In the genomic region with DNA sequence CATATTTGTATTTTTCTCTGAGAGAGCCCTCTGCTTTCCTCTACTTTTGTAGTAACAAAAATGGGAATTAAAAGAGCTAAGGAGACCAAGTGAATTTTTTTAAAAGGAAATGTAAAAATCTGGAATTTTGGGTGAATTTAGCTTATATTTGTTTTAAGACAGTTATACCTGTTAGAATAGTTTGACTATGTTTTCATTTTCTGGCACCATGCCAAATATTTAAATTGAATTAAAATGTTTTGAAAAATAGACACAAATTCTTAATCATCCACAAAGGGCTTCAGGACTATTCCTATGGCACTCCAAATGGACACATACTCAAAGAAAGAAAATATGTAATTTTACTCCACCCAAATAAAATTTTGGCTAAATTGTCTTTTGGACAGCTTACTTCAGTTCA, we compare ENCODE assay signal across 24 cellular contexts.
DNase-seq lines count a peak whose midpoint lies in the region; ATAC-seq, FAIRE-seq and TF ChIP-seq lines count a peak whose summit lies in the region.
"Had no signal": no experiment of that assay in that cellular context is flagged by ENCODE, and none has a peak within 500 bp of the region (broad histone marks: within the 10 kb centered on the region; RNA-seq: fewer than 3 reads in every experiment).

No MANE protein-coding gene starts in this region.

- H3K36me3 Mint-ChIP-seq in astrocyte (ENCODE audit: low read depth, unreplicated experiment): no peaks in the 10 kb centered on the region
- H3K36me3 Mint-ChIP-seq: CD14-positive monocyte had no signal

- TF ChIP-seq EP300 in HepG2 (IDR thresholded peaks at IDR 0.05; ENCODE audit: low read depth in 2 of 2, low read length in 2 of 2) (no peak), HepG2 (CRISPR knock-in tag; IDR thresholded peaks at IDR 0.05; ENCODE audit: borderline replicate concordance) (no peak), transverse colon (IDR thresholded peaks at IDR 0.05; ENCODE audit: low read depth) (no peak)

- peaks cover 6% of the 10 kb centered on the region for H3K4me1 Mint-ChIP-seq in astrocyte (ENCODE audit: low read depth, unreplicated experiment)
- H3K4me1 Mint-ChIP-seq: CD14-positive monocyte had no signal

- intact Hi-C loops in HepG2 (cut with micrococcal nuclease; ENCODE audit: unreplicated experiment) (no loop called here), right lobe of liver (cut with DNase I) (no loop called here), transverse colon (cut with DNase I; ENCODE audit: low total_unique reads) (no loop called here)

- H4K20me1 ChIP-seq in HepG2 (ENCODE audit: insufficient read depth, low read length) (no peaks in the 10 kb centered on the region), astrocyte (ENCODE audit: insufficient read depth, low read length) (no peaks in the 10 kb centered on the region)

- DNase-seq in HepG2 (ENCODE audit: low spot score) (no peak), right lobe of liver (no peak), astrocyte (ENCODE audit: low read depth) (no peak), fibroblast of the aortic adventitia (ENCODE audit: low read depth) (peak; percentile 0), transverse colon (no peak), DMS114 treated with DMSO at 0.1 percent for 48 hours (lab: John Stamatoyannopoulos, UW; ENCODE audit: unreplicated experiment) (no peak)
- DNase-seq in activated CD4-positive, alpha-beta T cell treated with anti-CD3 and anti-CD28 coated beads for 48 hours: no peak
- DNase-seq: 8988T; ACHN; AML-193; BE2C; Calu3; CD4-positive, alpha-beta T cell; COR-L47; DMS53; DMS79 treated with DMSO at 0.1 percent for 48 hours; GF-D8; GOT3 had no signal

- no peak overlapping the region for H3K4me3 ChIP-seq in HepG2 (replicated peaks in 1 of 3; ENCODE audit: insufficient read depth in 1 of 3, low read depth in 2 of 3, low read length in 3 of 3)
- H3K4me3 ChIP-seq in right lobe of liver: no peak overlapping the region
- no peak overlapping the region for H3K4me3 ChIP-seq in astrocyte (ENCODE audit: insufficient read depth, low read depth, low read length)
- no peak overlapping the region for H3K4me3 ChIP-seq in fibroblast of the aortic adventitia (ENCODE audit: low read depth, low read length)
- H3K4me3 ChIP-seq in transverse colon: no peak overlapping the region
- H3K4me3 ChIP-seq: A549; BLaER1 treated with 17β-estradiol and CSF1 and Interleukin-3, amounts not matched to agents 10 nM and 100 nM; HAP-1 had no signal

- no peak for TF ChIP-seq POLR2A in HepG2 (IDR thresholded peaks at IDR 0.05; ENCODE audit: insufficient read depth in 1 of 2, low read depth in 2 of 2, low read length in 2 of 2)
- TF ChIP-seq POLR2A in right lobe of liver (IDR thresholded peaks at IDR 0.05): no peak
- no peak for TF ChIP-seq POLR2A in transverse colon (IDR thresholded peaks at IDR 0.05)

- H3K79me2 ChIP-seq in HepG2 (ENCODE audit: insufficient read depth, low read length): no peaks in the 10 kb centered on the region
- H3K79me2 ChIP-seq in astrocyte (ENCODE audit: insufficient read depth, low read length): no peaks in the 10 kb centered on the region

- no peak overlapping the region for H3K27ac Mint-ChIP-seq in astrocyte (ENCODE audit: unreplicated experiment)
- H3K27ac Mint-ChIP-seq: CD14-positive monocyte; CD4-positive, alpha-beta T cell had no signal

- no peak overlapping the region for H3K4me3 Mint-ChIP-seq in astrocyte (ENCODE audit: unreplicated experiment)
- H3K4me3 Mint-ChIP-seq: CD14-positive monocyte; CD4-positive, alpha-beta T cell had no signal

- H3K9ac ChIP-seq in HepG2 (ENCODE audit: insufficient read depth, low read depth, low read length): no peak overlapping the region
- no peak overlapping the region for H3K9ac ChIP-seq in astrocyte (ENCODE audit: low read length)
- H3K9ac ChIP-seq: BLaER1 treated with 17β-estradiol and CSF1 and Interleukin-3, amounts not matched to agents 10 nM and 100 nM had no signal

- ATAC-seq in HepG2 (no peak), right lobe of liver (no peak)
- ATAC-seq: A549 had no signal

- no TSS peak for BruUV-seq in HepG2 (replicated peaks; lab: Mats Ljungman, UMichigan)

- H3K27me3 ChIP-seq in HepG2 (ENCODE audit: control insufficient read depth in 1 of 2, insufficient read depth in 2 of 2, low read length in 2 of 2) (no peaks in the 10 kb centered on the region), right lobe of liver (no peaks in the 10 kb centered on the region), astrocyte (ENCODE audit: insufficient read depth, low read length) (no peaks in the 10 kb centered on the region), transverse colon (no peaks in the 10 kb centered on the region)
- H3K27me3 ChIP-seq: BE2C had no signal

- POLR2A ChIA-PET in HepG2 (lab: Yijun Ruan, JAX): no interaction called here

- no peaks in the 10 kb centered on the region for H3K27me3 Mint-ChIP-seq in astrocyte (ENCODE audit: low read depth, unreplicated experiment)
- H3K27me3 Mint-ChIP-seq: CD4-positive, alpha-beta T cell had no signal

- in situ Hi-C loops in HepG2 (cut with HindIII; ENCODE audit: extremely low pct_ligation_motif_present, low pct_unique_long_range_greater_than_20kb) (no loop called here), transverse colon (cut with MboI; ENCODE audit: low pct_ligation_motif_present in 1 of 4, low pct_unique_long_range_greater_than_20kb in 1 of 4, low sequenced_read_pairs in 3 of 4) (no loop called here)

- TF ChIP-seq CTCF in HepG2 (CRISPR knock-in tag; IDR thresholded peaks at IDR 0.05) (no peak), right lobe of liver (IDR thresholded peaks at IDR 0.05) (no peak), astrocyte (IDR thresholded peaks at IDR 0.05; ENCODE audit: insufficient read depth, low read depth, low read length) (no peak), fibroblast of the aortic adventitia (IDR thresholded peaks at IDR 0.05; ENCODE audit: insufficient read depth, low read length) (no peak), transverse colon (IDR thresholded peaks at IDR 0.05) (no peak)

- no peaks in the 10 kb centered on the region for H3K9me3 Mint-ChIP-seq in astrocyte (ENCODE audit: unreplicated experiment)
- H3K9me3 Mint-ChIP-seq: CD14-positive monocyte; CD4-positive, alpha-beta T cell had no signal

- H2AFZ ChIP-seq in HepG2 (ENCODE audit: low read length): no peak overlapping the region
- no peak overlapping the region for H2AFZ ChIP-seq in astrocyte (ENCODE audit: low read depth, low read length)

- no peak for TF ChIP-seq RAD21 in HepG2 (CRISPR knock-in tag; IDR thresholded peaks at IDR 0.05)

- no peak overlapping the region for H3K27ac ChIP-seq in HepG2 (ENCODE audit: extremely low read length, insufficient read depth, low read length)
- no peak overlapping the region for H3K27ac ChIP-seq in right lobe of liver
- H3K27ac ChIP-seq in astrocyte (ENCODE audit: low read depth, low read length): no peak overlapping the region
- no peak overlapping the region for H3K27ac ChIP-seq in transverse colon
- H3K27ac ChIP-seq: A549; BLaER1 treated with 17β-estradiol and CSF1 and Interleukin-3, amounts not matched to agents 10 nM and 100 nM had no signal

- H3K4me2 ChIP-seq in HepG2 (ENCODE audit: low read depth, low read length) (no peak overlapping the region), astrocyte (ENCODE audit: low read length) (no peak overlapping the region)
- H3K4me2 ChIP-seq: A549; BLaER1 treated with 17β-estradiol and CSF1 and Interleukin-3, amounts not matched to agents 10 nM and 100 nM had no signal

- no peak for FAIRE-seq in HepG2 (lab: Jason Lieb, UNC)
- peak; percentile 91 for FAIRE-seq in astrocyte (lab: Jason Lieb, UNC)
- FAIRE-seq: GM12892, H54 had no signal

- CTCF ChIA-PET in HepG2 (lab: Yijun Ruan, JAX; ENCODE audit: low intra/inter-chr PET ratio, low total read pairs): no interaction called here

- H3K36me3 ChIP-seq in HepG2 (replicated peaks in 1 of 2; ENCODE audit: control insufficient read depth in 1 of 2, insufficient read depth in 2 of 2, low read length in 2 of 2) (no peaks in the 10 kb centered on the region), right lobe of liver (no peaks in the 10 kb centered on the region), astrocyte (ENCODE audit: insufficient read depth, low read length) (no peaks in the 10 kb centered on the region), transverse colon (no peaks in the 10 kb centered on the region)
- H3K36me3 ChIP-seq: BE2C; BLaER1 treated with 17β-estradiol and CSF1 and Interleukin-3, amounts not matched to agents 10 nM and 100 nM; HAP-1 had no signal

- H3K9me3 ChIP-seq in HepG2 (ENCODE audit: low read length): no peaks in the 10 kb centered on the region
- no peaks in the 10 kb centered on the region for H3K9me3 ChIP-seq in right lobe of liver
- no peaks in the 10 kb centered on the region for H3K9me3 ChIP-seq in astrocyte (ENCODE audit: insufficient read depth, low read depth, low read length)
- H3K9me3 ChIP-seq in transverse colon: no peaks in the 10 kb centered on the region
- H3K9me3 ChIP-seq: A549; BE2C; BLaER1 treated with 17β-estradiol and CSF1 and Interleukin-3, amounts not matched to agents 10 nM and 100 nM; HAP-1 had no signal

- H3K4me1 ChIP-seq in HepG2 (ENCODE audit: insufficient read depth, low read length) (no peaks in the 10 kb centered on the region), right lobe of liver (no peaks in the 10 kb centered on the region), astrocyte (ENCODE audit: insufficient read depth, low read length) (no peaks in the 10 kb centered on the region), transverse colon (no peaks in the 10 kb centered on the region)
- H3K4me1 ChIP-seq: A549; BE2C; BLaER1 treated with 17β-estradiol and CSF1 and Interleukin-3, amounts not matched to agents 10 nM and 100 nM; HAP-1 had no signal

TF ChIP-seq in HepG2, 621 proteins besides CTCF, POLR2A, EP300 and RAD21:
- TF ChIP-seq, protein P1, sequence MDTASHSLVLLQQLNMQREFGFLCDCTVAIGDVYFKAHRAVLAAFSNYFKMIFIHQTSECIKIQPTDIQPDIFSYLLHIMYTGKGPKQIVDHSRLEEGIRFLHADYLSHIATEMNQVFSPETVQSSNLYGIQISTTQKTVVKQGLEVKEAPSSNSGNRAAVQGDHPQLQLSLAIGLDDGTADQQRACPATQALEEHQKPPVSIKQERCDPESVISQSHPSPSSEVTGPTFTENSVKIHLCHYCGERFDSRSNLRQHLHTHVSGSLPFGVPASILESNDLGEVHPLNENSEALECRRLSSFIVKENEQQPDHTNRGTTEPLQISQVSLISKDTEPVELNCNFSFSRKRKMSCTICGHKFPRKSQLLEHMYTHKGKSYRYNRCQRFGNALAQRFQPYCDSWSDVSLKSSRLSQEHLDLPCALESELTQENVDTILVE (CRISPR knock-in tag; IDR thresholded peaks at IDR 0.05): no peak
- TF ChIP-seq LCORL (IDR thresholded peaks at IDR 0.05) (peak; percentile 69), LCORL (CRISPR knock-in tag; IDR thresholded peaks at IDR 0.05) (no peak)
